ENCODE assay signal across 13 cellular contexts in genomic region chr1:54047384-54048315, GRCh38. TPM values are rescaled to one million over a fixed set of nuclear protein-coding genes. Genes with fewer than 3 reads are reported as not detected.
DNase-seq lines count a peak whose midpoint lies in the region; ATAC-seq and TF ChIP-seq lines count a peak whose summit lies in the region.
"Had no signal": no experiment of that assay in that cellular context is flagged by ENCODE, and none has a peak within 500 bp of the region (broad histone marks: within the 10 kb centered on the region; RNA-seq: fewer than 3 reads in every experiment).

No MANE protein-coding gene starts in this region.

- H3K9me2 ChIP-seq in hepatocyte (replicated peaks; ENCODE audit: insufficient read depth), result no peaks in the 10 kb centered on the region

- no peaks in the 10 kb centered on the region for H3K9me3 ChIP-seq in hepatocyte (ENCODE audit: low read depth)

- peaks cover 15% of the 10 kb centered on the region for H3K4me1 ChIP-seq in hepatocyte (ENCODE audit: insufficient read depth)

- H3K4me3 ChIP-seq in GM08714 (ENCODE audit: low read length), result peak overlapping the region; percentile 21; the same call in 1 of the 2 replicates
- no peak overlapping the region for H3K4me3 ChIP-seq in hepatocyte

- H3K4me2 ChIP-seq in hepatocyte, result no peak overlapping the region
- H3K4me2 ChIP-seq: KMS-11 had no signal

- H3K4me3 Mint-ChIP-seq in activated T-helper 17 cell treated with anti-CD3 and anti-CD28 coated beads, Interleukin-2, amount 50 U/mL, for 72 hours, result peak overlapping the region; percentile 14
- H3K4me3 Mint-ChIP-seq in naive B cell, result peak overlapping the region; percentile 34 to 80 (median 55)

- no peaks in the 10 kb centered on the region for H3K27me3 ChIP-seq in hepatocyte

- TF ChIP-seq CTCF in hepatocyte (IDR thresholded peaks at IDR 0.05; ENCODE audit: poor library complexity), result no peak

- WGBS in hepatocyte (ENCODE audit: low lambda C conversion rate, missing lambda C conversion rate), result 84% methylated on average over 5 of the region's 5 CpGs

- DNase-seq in Kasumi-1 (lab: John Stamatoyannopoulos, UW) (peak; percentile 6 to 14), naive B cell (peak; percentile 19), NCI-H524 (lab: John Stamatoyannopoulos, UW) (no peak), hippocampal formation (lab: John Stamatoyannopoulos, UW) (no peak), hepatocyte (ENCODE audit: low spot score) (no peak)
- DNase-seq: activated CD8-positive, alpha-beta memory T cell treated with anti-CD3 and anti-CD28 coated beads for 24 hours; GOT3; NCI-H226 had no signal

- peaks cover 90% of the 10 kb centered on the region for H3K79me2 ChIP-seq in hepatocyte

- no peaks in the 10 kb centered on the region for H3K9me3 Mint-ChIP-seq in activated T-helper 17 cell treated with anti-CD3 and anti-CD28 coated beads, Interleukin-2, amount 50 U/mL, for 72 hours
- H3K9me3 Mint-ChIP-seq in naive B cell, result no peaks in the 10 kb centered on the region

- ATAC-seq in activated T-helper 17 cell treated with anti-CD3 and anti-CD28 coated beads, Interleukin-2, amount 50 U/mL, for 72 hours (replicated peaks), result no peak
- ATAC-seq in naive B cell (ENCODE audit: low read depth in 2 of 2) (peak; percentile 62 to 71), GM18907 (IDR thresholded peaks at IDR 0.05; ENCODE audit: unreplicated experiment) (no peak)
- ATAC-seq: esophagus mucosa had no signal

- H3K27me3 Mint-ChIP-seq in activated T-helper 17 cell treated with anti-CD3 and anti-CD28 coated beads, Interleukin-2, amount 50 U/mL, for 72 hours, result no peaks in the 10 kb centered on the region
- H3K27me3 Mint-ChIP-seq in naive B cell, result no peaks in the 10 kb centered on the region

- no peak overlapping the region for H3K27ac ChIP-seq in hepatocyte
- H3K27ac ChIP-seq: KMS-11 had no signal

- H3K4me1 Mint-ChIP-seq in activated T-helper 17 cell treated with anti-CD3 and anti-CD28 coated beads, Interleukin-2, amount 50 U/mL, for 72 hours, result peaks cover 6% of the 10 kb centered on the region
- H3K4me1 Mint-ChIP-seq in naive B cell, result peaks cover 22 to 36% (median 25%) of the 10 kb centered on the region in 3 donors

- no peak overlapping the region for H2AFZ ChIP-seq in hepatocyte

- peaks cover 57% of the 10 kb centered on the region for H4K20me1 ChIP-seq in hepatocyte (ENCODE audit: insufficient read depth, poor library complexity, severe bottlenecking)

- H3K36me3 ChIP-seq in hepatocyte (replicated peaks; ENCODE audit: insufficient read depth, low read depth), result no peaks in the 10 kb centered on the region

- H3K27ac Mint-ChIP-seq in activated T-helper 17 cell treated with anti-CD3 and anti-CD28 coated beads, Interleukin-2, amount 50 U/mL, for 72 hours, result no peak overlapping the region
- peak overlapping the region; percentile 29 to 85 (median 75) for H3K27ac Mint-ChIP-seq in naive B cell

- peaks cover 56% of the 10 kb centered on the region for H3K36me3 Mint-ChIP-seq in activated T-helper 17 cell treated with anti-CD3 and anti-CD28 coated beads, Interleukin-2, amount 50 U/mL, for 72 hours (ENCODE audit: low read depth)
- peaks cover 7 to 13% of the 10 kb centered on the region in 2 donors for H3K36me3 Mint-ChIP-seq in naive B cell

RNA-seq across cellular contexts. Expression of gene TMEM59, which starts 5.4 kb away (rescaled TPM):
- total RNA-seq in activated T-helper 17 cell treated with anti-CD3 and anti-CD28 coated beads, Interleukin-2, amount 50 U/mL, for 72 hours, result 100 to 1,000 TPM; 173 to 188 TPM
- polyA plus RNA-seq in naive B cell (ENCODE audit: low read depth in 6 of 6) (100 to 1,000 TPM; 394 to 861 (median 528) TPM), hepatocyte (1,181 and 1,185 TPM in 2 replicates)
- 708 and 714 TPM in 2 replicates for total RNA-seq in hepatocyte

RNA-seq across cellular contexts. Expression of gene TCEANC2, which starts 5.8 kb away (rescaled TPM):
- total RNA-seq in activated T-helper 17 cell treated with anti-CD3 and anti-CD28 coated beads, Interleukin-2, amount 50 U/mL, for 72 hours, result 10 to 100 TPM; 14.7 to 15.2 TPM
- polyA plus RNA-seq in naive B cell (ENCODE audit: low read depth in 6 of 6) (1 to 10 TPM; 5.4 to 9.7 (median 6.7) TPM), hepatocyte (3.2 and 3.4 TPM in 2 replicates)
- total RNA-seq in hepatocyte, result 2.5 and 3.0 TPM in 2 replicates

RNA-seq across cellular contexts. Expression of gene LDLRAD1, which starts 29.7 kb away (rescaled TPM):
- total RNA-seq in activated T-helper 17 cell treated with anti-CD3 and anti-CD28 coated beads, Interleukin-2, amount 50 U/mL, for 72 hours, result not detected
- not detected for polyA plus RNA-seq in naive B cell (ENCODE audit: low read depth in 6 of 6)
- total RNA-seq in hepatocyte, result 0.28 and 1.7 TPM in 2 replicates
- 0.13 and 0.82 TPM in 2 replicates for polyA plus RNA-seq in hepatocyte

Comparison
In these comparisons a context has a peak if more than half of its experiments do, and no peak if none do; other contexts are left out.
1. DNase-seq: peak in Kasumi-1 (2 of 2) and naive B cell (single experiment); none in NCI-H524 (0 of 2), hippocampal formation (0 of 2) and hepatocyte (single experiment).
2. ATAC-seq: peak in naive B cell (2 of 2); none in activated T-helper 17 cell treated with anti-CD3 and anti-CD28 coated beads, Interleukin-2, amount 50 U/mL, for 72 hours (single experiment) and GM18907 (single experiment).